In genomic region chr4:163991268-163991667, GRCh38 we compare ENCODE assay signal across 18 cellular contexts.
DNase-seq lines count a peak whose midpoint lies in the region; ATAC-seq and TF ChIP-seq lines count a peak whose summit lies in the region.
"Had no signal": no experiment of that assay in that cellular context is flagged by ENCODE, and none has a peak within 500 bp of the region (broad histone marks: within the 10 kb centered on the region; RNA-seq: fewer than 3 reads in every experiment).

No MANE protein-coding gene starts in this region.

- TF ChIP-seq CTCF in astrocyte of the spinal cord (IDR thresholded peaks at IDR 0.05; ENCODE audit: low read depth, low read length) = no peak
- no peak for TF ChIP-seq CTCF in Caco-2 (IDR thresholded peaks at IDR 0.05; ENCODE audit: insufficient read depth in 1 of 2, low read depth in 1 of 2, low read length in 1 of 2, severe bottlenecking in 1 of 2, unreplicated experiment in 1 of 2)

- no peak overlapping the region for H2AFZ ChIP-seq in mesenchymal stem cell (ENCODE audit: low read depth, low read length)
- H2AFZ ChIP-seq: PC-9 had no signal

- in situ Hi-C loops in astrocyte of the spinal cord (cut with HindIII; ENCODE audit: low sequenced_read_pairs) = no loop called here

- no TSS peak for BruUV-seq in Caco-2 (replicated peaks; lab: Mats Ljungman, UMichigan)

- H3K4me2 ChIP-seq in mesenchymal stem cell (ENCODE audit: low read length, poor library complexity, severe bottlenecking) = no peak overlapping the region
- H3K4me2 ChIP-seq: BLaER1, KMS-11, PC-9 had no signal

- DNase-seq in NCI-H69 (lab: John Stamatoyannopoulos, UW) = peak; percentile 3
- peak; percentile 17 for DNase-seq in astrocyte of the spinal cord (ENCODE audit: low read depth, low spot score)
- DNase-seq in kidney glomerular epithelial cell (lab: John Stamatoyannopoulos, UW) = peak; percentile 7
- DNase-seq in cortex of kidney (lab: John Stamatoyannopoulos, UW) = no peak
- DNase-seq in mesenchymal stem cell = no peak
- DNase-seq in Caco-2 = no peak
- DNase-seq: CD8-positive, alpha-beta memory T cell; DMS 273 treated with DMSO at 0.1 percent for 48 hours; NCI-H1417; NCI-H2029; NCI-H526; PC-9; SHP77 had no signal

- no peak for ATAC-seq in HG02759 (IDR thresholded peaks at IDR 0.05; ENCODE audit: unreplicated experiment)
- ATAC-seq: HepG2, SK-N-SH treated with all-trans-retinoic acid at 6 μM for 48 hours had no signal

- no peak overlapping the region for H2BK12ac ChIP-seq in mesenchymal stem cell (ENCODE audit: low read length in 2 of 2)

- no peak overlapping the region for H3K18ac ChIP-seq in mesenchymal stem cell (ENCODE audit: low read depth in 1 of 2, low read length in 2 of 2)

- CTCF ChIA-PET in Caco-2 (lab: Charles Lee) = no interaction called here

- no peak overlapping the region for H4K91ac ChIP-seq in mesenchymal stem cell (ENCODE audit: low read length)

- H3K9me3 Mint-ChIP-seq in Caco-2 (ENCODE audit: unreplicated experiment) = no peaks in the 10 kb centered on the region

- no peak overlapping the region for H2AK5ac ChIP-seq in mesenchymal stem cell (ENCODE audit: low read length, severe bottlenecking)

- no peaks in the 10 kb centered on the region for H3K79me1 ChIP-seq in mesenchymal stem cell (replicated peaks; ENCODE audit: low read length, poor library complexity, severe bottlenecking)

- no peak overlapping the region for H3K27ac Mint-ChIP-seq in Caco-2 (ENCODE audit: unreplicated experiment)
- H3K27ac Mint-ChIP-seq: CD8-positive, alpha-beta memory T cell had no signal

- 69% methylated on average over 2 of the region's 2 CpGs for WGBS in mesenchymal stem cell

- H3K27me3 ChIP-seq in mesenchymal stem cell (ENCODE audit: control insufficient read depth in 1 of 2, insufficient read depth in 1 of 2, low read length in 2 of 2) (no peaks in the 10 kb centered on the region), Caco-2 (replicated peaks; ENCODE audit: control insufficient read depth, insufficient read depth, low read length) (no peaks in the 10 kb centered on the region)
- H3K27me3 ChIP-seq: BLaER1 had no signal

- H3K14ac ChIP-seq in mesenchymal stem cell (ENCODE audit: low read length in 2 of 2) = no peak overlapping the region

- H3K23ac ChIP-seq in mesenchymal stem cell (ENCODE audit: low read length in 2 of 2) = no peak overlapping the region

- H3K36me3 Mint-ChIP-seq in Caco-2 (ENCODE audit: insufficient read depth, unreplicated experiment) = no peaks in the 10 kb centered on the region
- H3K36me3 Mint-ChIP-seq: CD8-positive, alpha-beta memory T cell had no signal

- H2BK15ac ChIP-seq in mesenchymal stem cell (ENCODE audit: low read depth, poor library complexity, severe bottlenecking) = no peak overlapping the region

- no peak overlapping the region for H3K9ac ChIP-seq in mesenchymal stem cell (ENCODE audit: low read length)
- H3K9ac ChIP-seq: BLaER1, KMS-11 had no signal

- H4K8ac ChIP-seq in mesenchymal stem cell (ENCODE audit: low read length) = no peak overlapping the region

- H3K4me1 ChIP-seq in mesenchymal stem cell (ENCODE audit: control insufficient read depth, insufficient read depth, low read depth, low read length) (no peaks in the 10 kb centered on the region), Caco-2 (no peaks in the 10 kb centered on the region)
- H3K4me1 ChIP-seq: BLaER1 had no signal

- H2BK120ac ChIP-seq in mesenchymal stem cell (ENCODE audit: low read depth, low read length) = no peak overlapping the region

- H2BK5ac ChIP-seq in mesenchymal stem cell (ENCODE audit: low read depth, low read length, poor library complexity, severe bottlenecking) = no peak overlapping the region

- H3K27me3 Mint-ChIP-seq in Caco-2 (ENCODE audit: insufficient read depth, unreplicated experiment) = peaks cover 3% of the 10 kb centered on the region
- H3K27me3 Mint-ChIP-seq: CD8-positive, alpha-beta memory T cell had no signal

- no peaks in the 10 kb centered on the region for H3K9me3 ChIP-seq in mesenchymal stem cell (ENCODE audit: control insufficient read depth, low read length)
- H3K9me3 ChIP-seq in Caco-2 = no peaks in the 10 kb centered on the region
- H3K9me3 ChIP-seq: BLaER1 had no signal

- H3K27ac ChIP-seq in mesenchymal stem cell (ENCODE audit: low read length, poor library complexity, severe bottlenecking) = no peak overlapping the region
- H3K27ac ChIP-seq: BLaER1, KMS-11, PC-9 had no signal

- H3K4me1 Mint-ChIP-seq in Caco-2 (ENCODE audit: low read depth, unreplicated experiment) = no peaks in the 10 kb centered on the region
- H3K4me1 Mint-ChIP-seq: CD8-positive, alpha-beta memory T cell had no signal

- H3K4ac ChIP-seq in mesenchymal stem cell (ENCODE audit: low read depth in 1 of 2, low read length in 2 of 2) = no peak overlapping the region

- H3K4me3 ChIP-seq in astrocyte of the spinal cord (ENCODE audit: low read depth, low read length) (no peak overlapping the region), mesenchymal stem cell (ENCODE audit: insufficient read depth in 1 of 2, low read depth in 1 of 2, low read length in 2 of 2) (no peak overlapping the region), Caco-2 (ENCODE audit: low read depth, low read length) (no peak overlapping the region)
- H3K4me3 ChIP-seq: BLaER1, PC-9 had no signal

- H3K36me3 ChIP-seq in mesenchymal stem cell (ENCODE audit: control insufficient read depth in 1 of 2, insufficient read depth in 2 of 2, low read depth in 1 of 2, low read length in 2 of 2) (no peaks in the 10 kb centered on the region), Caco-2 (ENCODE audit: control insufficient read depth, insufficient read depth, low read length) (no peaks in the 10 kb centered on the region)
- H3K36me3 ChIP-seq: BLaER1 had no signal

- H3K4me3 Mint-ChIP-seq in Caco-2 (ENCODE audit: unreplicated experiment) = no peak overlapping the region
- H3K4me3 Mint-ChIP-seq: CD8-positive, alpha-beta memory T cell had no signal

- intact Hi-C loops in Caco-2 (cut with micrococcal nuclease; ENCODE audit: unreplicated experiment) = no loop called here

- POLR2A ChIA-PET in Caco-2 (lab: Charles Lee) = no interaction called here

Comparison
In these comparisons a context has a peak if more than half of its experiments do, and no peak if none do; other contexts are left out.
1. DNase-seq: peak in NCI-H69 (single experiment), astrocyte of the spinal cord (single experiment) and kidney glomerular epithelial cell (single experiment); none in cortex of kidney (single experiment), mesenchymal stem cell (single experiment) and Caco-2 (0 of 2).